Comparison of ENCODE assay signal across 1 cellular context in the genomic region with DNA sequence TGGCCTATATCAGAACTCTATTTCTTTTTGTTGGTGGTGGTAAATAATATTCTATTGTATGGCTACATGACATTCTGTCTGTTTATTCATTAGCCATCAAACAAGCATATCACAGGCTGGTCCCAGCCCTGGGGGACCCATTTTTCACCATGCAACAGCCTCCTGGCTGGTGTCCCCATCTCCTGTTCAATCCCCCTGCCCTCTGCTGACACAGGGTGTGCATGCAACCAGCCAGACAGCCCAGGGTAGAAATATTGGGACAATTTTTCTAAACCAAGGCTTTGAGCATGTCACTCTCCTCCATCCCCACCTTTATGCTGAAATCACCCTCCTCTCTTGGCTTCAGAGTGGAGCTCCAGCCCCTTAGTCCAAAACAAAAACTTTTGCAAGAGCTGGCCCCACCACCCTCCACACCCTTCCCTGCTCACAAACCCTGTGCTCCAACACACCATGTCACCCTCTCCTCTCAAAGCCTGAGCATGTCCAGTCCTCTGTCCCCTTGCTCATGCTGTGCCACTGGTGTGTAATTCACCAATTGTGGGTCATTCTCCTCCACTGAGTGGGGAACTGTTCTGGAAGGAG.
TF ChIP-seq lines count a peak whose summit lies in the region.

No MANE protein-coding gene starts in this region.

TF ChIP-seq in GM23338, 12 proteins besides CTCF, POLR2A, EP300 and RAD21 (continued from another document):
- TF ChIP-seq ZNF331 (CRISPR knock-in tag; IDR thresholded peaks at IDR 0.05; ENCODE audit: low read depth), result no peak
- TF ChIP-seq, protein P1, sequence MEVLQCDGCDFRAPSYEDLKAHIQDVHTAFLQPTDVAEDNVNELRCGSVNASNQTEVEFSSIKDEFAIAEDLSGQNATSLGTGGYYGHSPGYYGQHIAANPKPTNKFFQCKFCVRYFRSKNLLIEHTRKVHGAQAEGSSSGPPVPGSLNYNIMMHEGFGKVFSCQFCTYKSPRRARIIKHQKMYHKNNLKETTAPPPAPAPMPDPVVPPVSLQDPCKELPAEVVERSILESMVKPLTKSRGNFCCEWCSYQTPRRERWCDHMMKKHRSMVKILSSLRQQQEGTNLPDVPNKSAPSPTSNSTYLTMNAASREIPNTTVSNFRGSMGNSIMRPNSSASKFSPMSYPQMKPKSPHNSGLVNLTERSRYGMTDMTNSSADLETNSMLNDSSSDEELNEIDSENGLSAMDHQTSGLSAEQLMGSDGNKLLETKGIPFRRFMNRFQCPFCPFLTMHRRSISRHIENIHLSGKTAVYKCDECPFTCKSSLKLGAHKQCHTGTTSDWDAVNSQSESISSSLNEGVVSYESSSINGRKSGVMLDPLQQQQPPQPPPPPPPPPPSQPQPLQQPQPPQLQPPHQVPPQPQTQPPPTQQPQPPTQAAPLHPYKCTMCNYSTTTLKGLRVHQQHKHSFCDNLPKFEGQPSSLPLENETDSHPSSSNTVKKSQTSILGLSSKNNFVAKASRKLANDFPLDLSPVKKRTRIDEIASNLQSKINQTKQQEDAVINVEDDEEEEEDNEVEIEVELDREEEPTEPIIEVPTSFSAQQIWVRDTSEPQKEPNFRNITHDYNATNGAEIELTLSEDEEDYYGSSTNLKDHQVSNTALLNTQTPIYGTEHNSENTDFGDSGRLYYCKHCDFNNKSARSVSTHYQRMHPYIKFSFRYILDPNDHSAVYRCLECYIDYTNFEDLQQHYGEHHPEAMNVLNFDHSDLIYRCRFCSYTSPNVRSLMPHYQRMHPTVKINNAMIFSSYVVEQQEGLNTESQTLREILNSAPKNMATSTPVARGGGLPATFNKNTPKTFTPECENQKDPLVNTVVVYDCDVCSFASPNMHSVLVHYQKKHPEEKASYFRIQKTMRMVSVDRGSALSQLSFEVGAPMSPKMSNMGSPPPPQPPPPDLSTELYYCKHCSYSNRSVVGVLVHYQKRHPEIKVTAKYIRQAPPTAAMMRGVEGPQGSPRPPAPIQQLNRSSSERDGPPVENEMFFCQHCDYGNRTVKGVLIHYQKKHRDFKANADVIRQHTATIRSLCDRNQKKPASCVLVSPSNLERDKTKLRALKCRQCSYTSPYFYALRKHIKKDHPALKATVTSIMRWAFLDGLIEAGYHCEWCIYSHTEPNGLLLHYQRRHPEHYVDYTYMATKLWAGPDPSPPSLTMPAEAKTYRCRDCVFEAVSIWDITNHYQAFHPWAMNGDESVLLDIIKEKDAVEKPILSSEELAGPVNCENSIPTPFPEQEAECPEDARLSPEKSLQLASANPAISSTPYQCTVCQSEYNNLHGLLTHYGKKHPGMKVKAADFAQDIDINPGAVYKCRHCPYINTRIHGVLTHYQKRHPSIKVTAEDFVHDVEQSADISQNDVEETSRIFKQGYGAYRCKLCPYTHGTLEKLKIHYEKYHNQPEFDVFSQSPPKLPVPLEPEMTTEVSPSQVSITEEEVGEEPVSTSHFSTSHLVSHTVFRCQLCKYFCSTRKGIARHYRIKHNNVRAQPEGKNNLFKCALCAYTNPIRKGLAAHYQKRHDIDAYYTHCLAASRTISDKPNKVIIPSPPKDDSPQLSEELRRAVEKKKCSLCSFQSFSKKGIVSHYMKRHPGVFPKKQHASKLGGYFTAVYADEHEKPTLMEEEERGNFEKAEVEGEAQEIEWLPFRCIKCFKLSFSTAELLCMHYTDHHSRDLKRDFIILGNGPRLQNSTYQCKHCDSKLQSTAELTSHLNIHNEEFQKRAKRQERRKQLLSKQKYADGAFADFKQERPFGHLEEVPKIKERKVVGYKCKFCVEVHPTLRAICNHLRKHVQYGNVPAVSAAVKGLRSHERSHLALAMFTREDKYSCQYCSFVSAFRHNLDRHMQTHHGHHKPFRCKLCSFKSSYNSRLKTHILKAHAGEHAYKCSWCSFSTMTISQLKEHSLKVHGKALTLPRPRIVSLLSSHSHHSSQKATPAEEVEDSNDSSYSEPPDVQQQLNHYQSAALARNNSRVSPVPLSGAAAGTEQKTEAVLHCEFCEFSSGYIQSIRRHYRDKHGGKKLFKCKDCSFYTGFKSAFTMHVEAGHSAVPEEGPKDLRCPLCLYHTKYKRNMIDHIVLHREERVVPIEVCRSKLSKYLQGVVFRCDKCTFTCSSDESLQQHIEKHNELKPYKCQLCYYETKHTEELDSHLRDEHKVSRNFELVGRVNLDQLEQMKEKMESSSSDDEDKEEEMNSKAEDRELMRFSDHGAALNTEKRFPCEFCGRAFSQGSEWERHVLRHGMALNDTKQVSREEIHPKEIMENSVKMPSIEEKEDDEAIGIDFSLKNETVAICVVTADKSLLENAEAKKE (CRISPR knock-in tag; IDR thresholded peaks at IDR 0.05), result no peak
- TF ChIP-seq STAT1 (IDR thresholded peaks at IDR 0.05; ENCODE audit: unreplicated experiment), result no peak
- TF ChIP-seq EZH2phosphoT487 (IDR thresholded peaks at IDR 0.05; ENCODE audit: unreplicated experiment), result no peak
- TF ChIP-seq ZNF114 (CRISPR knock-in tag; IDR thresholded peaks at IDR 0.05), result no peak
- TF ChIP-seq EZH2 (IDR thresholded peaks at IDR 0.05; ENCODE audit: low read depth, unreplicated experiment), result no peak
- TF ChIP-seq, protein P2, sequence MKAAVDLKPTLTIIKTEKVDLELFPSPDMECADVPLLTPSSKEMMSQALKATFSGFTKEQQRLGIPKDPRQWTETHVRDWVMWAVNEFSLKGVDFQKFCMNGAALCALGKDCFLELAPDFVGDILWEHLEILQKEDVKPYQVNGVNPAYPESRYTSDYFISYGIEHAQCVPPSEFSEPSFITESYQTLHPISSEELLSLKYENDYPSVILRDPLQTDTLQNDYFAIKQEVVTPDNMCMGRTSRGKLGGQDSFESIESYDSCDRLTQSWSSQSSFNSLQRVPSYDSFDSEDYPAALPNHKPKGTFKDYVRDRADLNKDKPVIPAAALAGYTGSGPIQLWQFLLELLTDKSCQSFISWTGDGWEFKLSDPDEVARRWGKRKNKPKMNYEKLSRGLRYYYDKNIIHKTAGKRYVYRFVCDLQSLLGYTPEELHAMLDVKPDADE (IDR thresholded peaks at IDR 0.05), result no peak
- TF ChIP-seq, protein P3, sequence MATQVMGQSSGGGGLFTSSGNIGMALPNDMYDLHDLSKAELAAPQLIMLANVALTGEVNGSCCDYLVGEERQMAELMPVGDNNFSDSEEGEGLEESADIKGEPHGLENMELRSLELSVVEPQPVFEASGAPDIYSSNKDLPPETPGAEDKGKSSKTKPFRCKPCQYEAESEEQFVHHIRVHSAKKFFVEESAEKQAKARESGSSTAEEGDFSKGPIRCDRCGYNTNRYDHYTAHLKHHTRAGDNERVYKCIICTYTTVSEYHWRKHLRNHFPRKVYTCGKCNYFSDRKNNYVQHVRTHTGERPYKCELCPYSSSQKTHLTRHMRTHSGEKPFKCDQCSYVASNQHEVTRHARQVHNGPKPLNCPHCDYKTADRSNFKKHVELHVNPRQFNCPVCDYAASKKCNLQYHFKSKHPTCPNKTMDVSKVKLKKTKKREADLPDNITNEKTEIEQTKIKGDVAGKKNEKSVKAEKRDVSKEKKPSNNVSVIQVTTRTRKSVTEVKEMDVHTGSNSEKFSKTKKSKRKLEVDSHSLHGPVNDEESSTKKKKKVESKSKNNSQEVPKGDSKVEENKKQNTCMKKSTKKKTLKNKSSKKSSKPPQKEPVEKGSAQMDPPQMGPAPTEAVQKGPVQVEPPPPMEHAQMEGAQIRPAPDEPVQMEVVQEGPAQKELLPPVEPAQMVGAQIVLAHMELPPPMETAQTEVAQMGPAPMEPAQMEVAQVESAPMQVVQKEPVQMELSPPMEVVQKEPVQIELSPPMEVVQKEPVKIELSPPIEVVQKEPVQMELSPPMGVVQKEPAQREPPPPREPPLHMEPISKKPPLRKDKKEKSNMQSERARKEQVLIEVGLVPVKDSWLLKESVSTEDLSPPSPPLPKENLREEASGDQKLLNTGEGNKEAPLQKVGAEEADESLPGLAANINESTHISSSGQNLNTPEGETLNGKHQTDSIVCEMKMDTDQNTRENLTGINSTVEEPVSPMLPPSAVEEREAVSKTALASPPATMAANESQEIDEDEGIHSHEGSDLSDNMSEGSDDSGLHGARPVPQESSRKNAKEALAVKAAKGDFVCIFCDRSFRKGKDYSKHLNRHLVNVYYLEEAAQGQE (IDR thresholded peaks at IDR 0.05; ENCODE audit: unreplicated experiment), result no peak
- no peak for TF ChIP-seq NANOG (IDR thresholded peaks at IDR 0.05; ENCODE audit: borderline replicate concordance)
- TF ChIP-seq JUNB (IDR thresholded peaks at IDR 0.05; ENCODE audit: unreplicated experiment), result no peak
- no peak for TF ChIP-seq CREB1 (CRISPR knock-in tag; IDR thresholded peaks at IDR 0.05; ENCODE audit: low read depth)
TF ChIP-seq in GM23338: peak in this region for 0.
